28 cellular contexts compared by ENCODE assay signal in the genomic region with DNA sequence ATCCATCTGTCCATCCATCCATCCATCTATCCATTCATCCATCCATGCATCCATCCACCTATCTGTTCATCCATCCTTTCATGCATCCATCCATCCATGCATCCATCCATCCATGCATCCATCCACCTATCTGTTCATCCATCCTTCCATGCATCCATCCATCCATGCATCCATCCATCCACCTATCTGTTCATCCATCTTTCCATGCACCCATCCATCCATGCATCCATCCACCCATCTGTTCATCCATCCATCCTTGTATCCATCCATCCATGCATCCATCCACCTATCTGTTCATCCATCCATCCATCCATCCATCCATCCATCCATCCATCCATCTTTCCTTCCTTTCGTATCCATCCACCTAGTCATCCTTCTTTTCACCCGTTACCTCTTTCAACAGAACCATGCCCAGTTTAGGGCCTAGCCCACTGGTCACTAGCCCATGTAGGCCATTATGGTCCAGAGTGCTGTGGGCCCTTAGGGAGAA.
"Had no signal": no experiment of that assay in that cellular context is flagged by ENCODE, and none has a peak within 500 bp of the region (broad histone marks: within the 10 kb centered on the region; RNA-seq: fewer than 3 reads in every experiment).

No MANE protein-coding gene starts in this region.

- DNase-seq: stimulated activated CD4-positive, alpha-beta T cell treated with anti-CD3 and anti-CD28 coated beads, Interleukin-4, amount 100 ng/mL, for 1 hour; stimulated activated CD4-positive, alpha-beta T cell treated with anti-CD3 and anti-CD28 coated beads, Interleukin-4, amount 100 ng/mL, for 24 hours; stimulated activated CD4-positive, alpha-beta T cell treated with anti-CD3 and anti-CD28 coated beads, Interleukin-4, amount 100 ng/mL, for 4 hours; stimulated activated CD8-positive, alpha-beta memory T cell treated with anti-CD3 and anti-CD28 coated beads, Interleukin-4, amount 100 ng/mL, for 48 hours; stimulated activated naive B cell treated with anti-CD40 and anti-IgM and Interleukin-4, amounts not matched to agents 10 μg/mL and 1 μg/mL and 100 μg/mL, for 72 hours; stimulated activated naive CD4-positive, alpha-beta T cell; stimulated activated naive CD4-positive, alpha-beta T cell treated with Interleukin-2 at 50 U/mL for 16 hours; stimulated activated naive CD8-positive, alpha-beta T cell treated with anti-CD3 and anti-CD28 coated beads, Interleukin-15, amount 100 ng/mL, for 72 hours; stimulated activated naive CD8-positive, alpha-beta T cell treated with anti-CD3 and anti-CD28 coated beads, Interleukin-15, Interleukin-2, amounts not matched to agents 100 U/mL and 50 U/mL, for 24 hours; stomach; substantia nigra; testis; thyroid gland; tibial artery; transverse colon; trophoblast cell; upper lobe of left lung; upper lobe of right lung; uterus had no signal

- H3K27me3 ChIP-seq: stomach, testis, thyroid gland, transverse colon, upper lobe of left lung, upper lobe of right lung, uterus, vagina had no signal

- H3K4me3 ChIP-seq: stomach, suprapubic skin, testis, thoracic aorta, thyroid gland, tibial artery, tibial nerve, transverse colon, upper lobe of left lung, upper lobe of right lung, uterus, vagina had no signal

- H3K4me1 ChIP-seq: tibial artery, upper lobe of right lung, uterus, vagina had no signal

- ATAC-seq: stimulated activated effector memory CD8-positive, alpha-beta T cell treated with anti-CD3 and anti-CD28 coated beads, Interleukin-12 subunit alpha, Interleukin-12 subunit beta, amount 100 ng/mL, for 72 hours; stimulated activated memory B cell treated with anti-CD40 and anti-IgM and Interleukin-4, amounts not matched to agents 10 μg/mL and 1 μg/mL and 100 μg/mL, for 72 hours; stimulated activated naive B cell treated with anti-CD40 and anti-IgM and Interleukin-4, amounts not matched to agents 10 μg/mL and 1 μg/mL and 100 μg/mL, for 72 hours; stimulated activated naive CD8-positive, alpha-beta T cell treated with anti-CD3 and anti-CD28 coated beads, Interleukin-15, amount 100 ng/mL, for 72 hours; stimulated activated naive CD8-positive, alpha-beta T cell treated with anti-CD3 and anti-CD28 coated beads, Interleukin-15, Interleukin-2, amounts not matched to agents 100 U/mL and 50 U/mL, for 24 hours; upper lobe of right lung had no signal

- FAIRE-seq: urothelium cell line had no signal

- H3K36me3 ChIP-seq: stomach, suprapubic skin, thoracic aorta, thyroid gland, tibial artery, tibial nerve, transverse colon, upper lobe of left lung, upper lobe of right lung, uterus, vagina had no signal

- H3K27me3 Mint-ChIP-seq: stimulated activated memory B cell treated with anti-CD40 and anti-IgM and Interleukin-4, amounts not matched to agents 10 μg/mL and 1 μg/mL and 100 μg/mL, for 72 hours; stimulated activated naive CD8-positive, alpha-beta T cell treated with anti-CD3 and anti-CD28 coated beads, Interleukin-15, amount 100 ng/mL, for 72 hours; stimulated activated naive CD8-positive, alpha-beta T cell treated with anti-CD3 and anti-CD28 coated beads, Interleukin-15, Interleukin-2, amounts not matched to agents 100 ng/mL and 50 ng/mL, for 24 hours had no signal

- H3K36me3 Mint-ChIP-seq: stimulated activated effector memory CD8-positive, alpha-beta T cell treated with anti-CD3 and anti-CD28 coated beads, Interleukin-12 subunit alpha, Interleukin-12 subunit beta, amount 100 ng/mL, for 72 hours; stimulated activated memory B cell treated with anti-CD40 and anti-IgM and Interleukin-4, amounts not matched to agents 10 μg/mL and 1 μg/mL and 100 μg/mL, for 72 hours; stimulated activated naive B cell treated with anti-CD40 and anti-IgM and Interleukin-4, amounts not matched to agents 10 μg/mL and 1 μg/mL and 100 μg/mL, for 72 hours; type B pancreatic cell had no signal

- H3K4me3 Mint-ChIP-seq: stimulated activated effector memory CD8-positive, alpha-beta T cell treated with anti-CD3 and anti-CD28 coated beads, Interleukin-12 subunit alpha, Interleukin-12 subunit beta, amount 100 ng/mL, for 72 hours; stimulated activated memory B cell treated with anti-CD40 and anti-IgM and Interleukin-4, amounts not matched to agents 10 μg/mL and 1 μg/mL and 100 μg/mL, for 72 hours; stimulated activated naive B cell treated with anti-CD40 and anti-IgM and Interleukin-4, amounts not matched to agents 10 μg/mL and 1 μg/mL and 100 μg/mL, for 72 hours; stimulated activated naive CD8-positive, alpha-beta T cell treated with anti-CD3 and anti-CD28 coated beads, Interleukin-15, amount 100 ng/mL, for 72 hours; stimulated activated naive CD8-positive, alpha-beta T cell treated with anti-CD3 and anti-CD28 coated beads, Interleukin-15, Interleukin-2, amounts not matched to agents 100 ng/mL and 50 ng/mL, for 24 hours; type B pancreatic cell had no signal

- H3K27ac ChIP-seq: stomach, suprapubic skin, testis, thoracic aorta, thyroid gland, tibial artery, tibial nerve, transverse colon, upper lobe of left lung, upper lobe of right lung, uterus, vagina had no signal

- H3K27ac Mint-ChIP-seq: stimulated activated effector memory CD8-positive, alpha-beta T cell treated with anti-CD3 and anti-CD28 coated beads, Interleukin-12 subunit alpha, Interleukin-12 subunit beta, amount 100 ng/mL, for 72 hours; stimulated activated memory B cell treated with anti-CD40 and anti-IgM and Interleukin-4, amounts not matched to agents 10 μg/mL and 1 μg/mL and 100 μg/mL, for 72 hours; stimulated activated naive B cell treated with anti-CD40 and anti-IgM and Interleukin-4, amounts not matched to agents 10 μg/mL and 1 μg/mL and 100 μg/mL, for 72 hours; stimulated activated naive CD8-positive, alpha-beta T cell treated with anti-CD3 and anti-CD28 coated beads, Interleukin-15, amount 100 ng/mL, for 72 hours; stimulated activated naive CD8-positive, alpha-beta T cell treated with anti-CD3 and anti-CD28 coated beads, Interleukin-15, Interleukin-2, amounts not matched to agents 100 ng/mL and 50 ng/mL, for 24 hours; type B pancreatic cell had no signal

- H3K4me1 Mint-ChIP-seq: stimulated activated effector memory CD8-positive, alpha-beta T cell treated with anti-CD3 and anti-CD28 coated beads, Interleukin-12 subunit alpha, Interleukin-12 subunit beta, amount 100 ng/mL, for 72 hours; stimulated activated memory B cell treated with anti-CD40 and anti-IgM and Interleukin-4, amounts not matched to agents 10 μg/mL and 1 μg/mL and 100 μg/mL, for 72 hours; stimulated activated naive B cell treated with anti-CD40 and anti-IgM and Interleukin-4, amounts not matched to agents 10 μg/mL and 1 μg/mL and 100 μg/mL, for 72 hours; stimulated activated naive CD8-positive, alpha-beta T cell treated with anti-CD3 and anti-CD28 coated beads, Interleukin-15, amount 100 ng/mL, for 72 hours had no signal

- H3K9me3 Mint-ChIP-seq: stimulated activated effector memory CD8-positive, alpha-beta T cell treated with anti-CD3 and anti-CD28 coated beads, Interleukin-12 subunit alpha, Interleukin-12 subunit beta, amount 100 ng/mL, for 72 hours; stimulated activated memory B cell treated with anti-CD40 and anti-IgM and Interleukin-4, amounts not matched to agents 10 μg/mL and 1 μg/mL and 100 μg/mL, for 72 hours; stimulated activated naive B cell treated with anti-CD40 and anti-IgM and Interleukin-4, amounts not matched to agents 10 μg/mL and 1 μg/mL and 100 μg/mL, for 72 hours; stimulated activated naive CD8-positive, alpha-beta T cell treated with anti-CD3 and anti-CD28 coated beads, Interleukin-15, amount 100 ng/mL, for 72 hours; stimulated activated naive CD8-positive, alpha-beta T cell treated with anti-CD3 and anti-CD28 coated beads, Interleukin-15, Interleukin-2, amounts not matched to agents 100 ng/mL and 50 ng/mL, for 24 hours; type B pancreatic cell had no signal

- H3K9me3 ChIP-seq: stomach, suprapubic skin, testis, thoracic aorta, thyroid gland, tibial artery, tibial nerve, transverse colon, upper lobe of left lung, upper lobe of right lung, uterus, vagina had no signal
